ENCODE assay signal across 14 cellular contexts in genomic region chr5:170132642-170133448, GRCh38. TPM values are rescaled to one million over a fixed set of nuclear protein-coding genes. Genes with fewer than 3 reads are reported as not detected.
DNase-seq lines count a peak whose midpoint lies in the region; ATAC-seq and TF ChIP-seq lines count a peak whose summit lies in the region.
"Had no signal": no experiment of that assay in that cellular context is flagged by ENCODE, and none has a peak within 500 bp of the region (broad histone marks: within the 10 kb centered on the region; RNA-seq: fewer than 3 reads in every experiment).

No MANE protein-coding gene starts in this region.

- H2BK20ac ChIP-seq in IMR-90 (ENCODE audit: low read depth, low read length): no peak overlapping the region

- no peaks in the 10 kb centered on the region for H3K4me1 ChIP-seq in IMR-90 (ENCODE audit: control insufficient read depth, insufficient read depth, low read length)
- H3K4me1 ChIP-seq: thyroid gland had no signal

- dilution Hi-C loops in IMR-90 (cut with HindIII; ENCODE audit: low sequenced_read_pairs, unreplicated experiment): no loop called here

- H3K4me2 ChIP-seq in IMR-90 (ENCODE audit: low read depth, low read length): no peak overlapping the region
- H3K4me2 ChIP-seq: BLaER1 treated with 17β-estradiol and CSF1 and Interleukin-3, amounts not matched to agents 10 nM and 100 nM had no signal

- no peak overlapping the region for H4K8ac ChIP-seq in IMR-90 (ENCODE audit: low read depth in 2 of 2, low read length in 2 of 2)

- H3K14ac ChIP-seq in IMR-90 (replicated peaks; ENCODE audit: low read depth, low read length): no peak overlapping the region

- intact Hi-C loops in IMR-90 (cut with micrococcal nuclease): no loop called here

- peak; percentile 37 for DNase-seq in AG08396 (ENCODE audit: low spot score)
- DNase-seq in IMR-90: peak; percentile 44
- peak; percentile 13 for DNase-seq in astrocyte of the spinal cord (ENCODE audit: low read depth, low spot score)
- peak; percentile 53 for DNase-seq in iris pigment epithelial cell (ENCODE audit: low read depth)
- no peak for DNase-seq in DMS153 (lab: John Stamatoyannopoulos, UW)
- no peak for DNase-seq in activated CD4-positive, alpha-beta T cell treated with anti-CD3 and anti-CD28 coated beads for 4 hours
- no peak for DNase-seq in middle frontal gyrus (ENCODE audit: extremely low spot score, low spot score)
- DNase-seq in caudate nucleus (lab: John Stamatoyannopoulos, UW): no peak
- DNase-seq: activated CD4-positive, alpha-beta T cell treated with anti-CD3 and anti-CD28 coated beads for 48 hours; kidney; thyroid gland had no signal

- no peaks in the 10 kb centered on the region for H3K9me3 ChIP-seq in IMR-90 (ENCODE audit: control insufficient read depth, insufficient read depth, low read length)
- H3K9me3 ChIP-seq: thyroid gland had no signal

- peak; percentile 46; the same call in 1 of the 2 replicates for ATAC-seq in IMR-90 (ENCODE audit: low read depth)

- WGBS in IMR-90 (ENCODE audit: extremely low coverage in 2 of 2, insufficient read length in 1 of 2), 2 experiments: no CpG with 5 or more reads among the region's 5 CpGs

- H3K36me3 ChIP-seq in IMR-90 (ENCODE audit: control insufficient read depth, insufficient read depth, low read length): no peaks in the 10 kb centered on the region
- H3K36me3 ChIP-seq: BLaER1 treated with 17β-estradiol and CSF1 and Interleukin-3, amounts not matched to agents 10 nM and 100 nM; thyroid gland had no signal

- no peak overlapping the region for H2BK5ac ChIP-seq in IMR-90 (ENCODE audit: low read depth, low read length, poor library complexity, severe bottlenecking)

- H3K27ac ChIP-seq in IMR-90 (ENCODE audit: insufficient read depth, low read length): no peak overlapping the region
- H3K27ac ChIP-seq in caudate nucleus (ENCODE audit: low read depth, low read length): no peak overlapping the region
- H3K27ac ChIP-seq: BLaER1 treated with 17β-estradiol and CSF1 and Interleukin-3, amounts not matched to agents 10 nM and 100 nM; SK-N-MC; thyroid gland had no signal

- CTCF ChIA-PET in IMR-90 (lab: Yijun Ruan, JAX): no interaction called here

- H4K5ac ChIP-seq in IMR-90 (ENCODE audit: low read depth, low read length): no peak overlapping the region

- no peaks in the 10 kb centered on the region for H3K9me1 ChIP-seq in IMR-90 (ENCODE audit: insufficient read depth, low read length)

- H3K23ac ChIP-seq in IMR-90 (ENCODE audit: low read depth, low read length): no peak overlapping the region

- no peak overlapping the region for H3K9ac ChIP-seq in IMR-90 (ENCODE audit: low read depth, low read length)
- H3K9ac ChIP-seq: BLaER1 treated with 17β-estradiol and CSF1 and Interleukin-3, amounts not matched to agents 10 nM and 100 nM had no signal

- no peak overlapping the region for H2AK9ac ChIP-seq in IMR-90 (replicated peaks; ENCODE audit: low read depth, low read length, poor library complexity)

- no peak overlapping the region for H2AK5ac ChIP-seq in IMR-90 (ENCODE audit: low read depth, low read length)

- no peak for TF ChIP-seq RAD21 in IMR-90 (IDR thresholded peaks at IDR 0.05; ENCODE audit: low read length)

- no peaks in the 10 kb centered on the region for H4K20me1 ChIP-seq in IMR-90 (ENCODE audit: insufficient read depth, low read length)
- H4K20me1 ChIP-seq: BLaER1 treated with 17β-estradiol and CSF1 and Interleukin-3, amounts not matched to agents 10 nM and 100 nM had no signal

- BruUV-seq in IMR-90 (replicated peaks; lab: Mats Ljungman, UMichigan): no TSS peak

- H2BK15ac ChIP-seq in IMR-90 (ENCODE audit: low read depth, low read length): no peak overlapping the region

- in situ Hi-C loops in IMR-90 (cut with MboI; ENCODE audit: low sequenced_read_pairs): no loop called here
- in situ Hi-C loops in astrocyte of the spinal cord (cut with HindIII; ENCODE audit: low sequenced_read_pairs): no loop called here

- no peak overlapping the region for H3K4ac ChIP-seq in IMR-90 (ENCODE audit: low read depth, low read length)

- no peak overlapping the region for H3K4me3 ChIP-seq in IMR-90 (ENCODE audit: insufficient read depth, low read depth, low read length)
- H3K4me3 ChIP-seq in astrocyte of the spinal cord (ENCODE audit: low read depth, low read length): no peak overlapping the region
- H3K4me3 ChIP-seq: BLaER1 treated with 17β-estradiol and CSF1 and Interleukin-3, amounts not matched to agents 10 nM and 100 nM; SK-N-MC; thyroid gland had no signal

- no peaks in the 10 kb centered on the region for H3K79me1 ChIP-seq in IMR-90 (ENCODE audit: low read depth in 1 of 2, low read length in 2 of 2)

- H3K56ac ChIP-seq in IMR-90 (ENCODE audit: extremely low read depth, insufficient read depth, low read length): no peak overlapping the region

- H2AFZ ChIP-seq in IMR-90 (replicated peaks; ENCODE audit: low read length, poor library complexity): no peak overlapping the region

- POLR2A ChIA-PET in IMR-90 (lab: Charles Lee; ENCODE audit: unreplicated experiment): no interaction called here

- no peak for TF ChIP-seq CTCF in IMR-90 (conservative IDR thresholded peaks at IDR 0.05; ENCODE audit: low read depth, low read length)
- no peak for TF ChIP-seq CTCF in astrocyte of the spinal cord (IDR thresholded peaks at IDR 0.05; ENCODE audit: low read depth, low read length)

- H3K27me3 ChIP-seq in IMR-90 (ENCODE audit: control insufficient read depth, insufficient read depth, low read length): no peaks in the 10 kb centered on the region
- H3K27me3 ChIP-seq: BLaER1 treated with 17β-estradiol and CSF1 and Interleukin-3, amounts not matched to agents 10 nM and 100 nM; thyroid gland had no signal

- no peak overlapping the region for H3K18ac ChIP-seq in IMR-90 (ENCODE audit: low read depth, low read length)

- TF ChIP-seq POLR2A in IMR-90 (IDR thresholded peaks at IDR 0.05; ENCODE audit: low read depth, low read length): no peak

- H2BK120ac ChIP-seq in IMR-90 (ENCODE audit: low read depth, low read length): no peak overlapping the region

- H4K91ac ChIP-seq in IMR-90 (ENCODE audit: insufficient read depth, low read depth, low read length): no peak overlapping the region

TF ChIP-seq in IMR-90, 13 proteins besides CTCF, POLR2A, EP300 and RAD21:
- TF ChIP-seq CHD1 (IDR thresholded peaks at IDR 0.05; ENCODE audit: low read depth, low read length) (no peak), RFX5 (IDR thresholded peaks at IDR 0.05; ENCODE audit: low read depth, low read length) (no peak), RCOR1 (IDR thresholded peaks at IDR 0.05; ENCODE audit: insufficient replicate concordance, low read length) (no peak), FOS (IDR thresholded peaks at IDR 0.05; ENCODE audit: low read depth, low read length) (no peak), CEBPB (IDR thresholded peaks at IDR 0.05; ENCODE audit: low read depth, low read length) (no peak), MAFK (IDR thresholded peaks at IDR 0.05; ENCODE audit: low read depth, low read length) (no peak), NFE2L2 (IDR thresholded peaks at IDR 0.05; ENCODE audit: low read depth, low read length) (no peak), MAZ (IDR thresholded peaks at IDR 0.05; ENCODE audit: borderline replicate concordance, low read depth, low read length) (no peak), SMC3 (IDR thresholded peaks at IDR 0.05; ENCODE audit: low read depth, low read length) (no peak), BHLHE40 (IDR thresholded peaks at IDR 0.05; ENCODE audit: low read depth, low read length) (no peak), MXI1 (IDR thresholded peaks at IDR 0.05; ENCODE audit: borderline replicate concordance, low read depth, low read length) (no peak)
- TF ChIP-seq, protein P1, sequence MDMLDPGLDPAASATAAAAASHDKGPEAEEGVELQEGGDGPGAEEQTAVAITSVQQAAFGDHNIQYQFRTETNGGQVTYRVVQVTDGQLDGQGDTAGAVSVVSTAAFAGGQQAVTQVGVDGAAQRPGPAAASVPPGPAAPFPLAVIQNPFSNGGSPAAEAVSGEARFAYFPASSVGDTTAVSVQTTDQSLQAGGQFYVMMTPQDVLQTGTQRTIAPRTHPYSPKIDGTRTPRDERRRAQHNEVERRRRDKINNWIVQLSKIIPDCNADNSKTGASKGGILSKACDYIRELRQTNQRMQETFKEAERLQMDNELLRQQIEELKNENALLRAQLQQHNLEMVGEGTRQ (IDR thresholded peaks at IDR 0.05; ENCODE audit: low read depth, low read length): no peak

RNA-seq across cellular contexts. Expression of gene FOXI1, which starts 27.1 kb away (rescaled TPM):
- not detected in 2 replicates for total RNA-seq in IMR-90 (2012; rRNA removed)
- polyA plus RNA-seq in IMR-90 (2012; rRNA removed): not detected in 2 replicates
- polyA plus RNA-seq in IMR-90 (2012; cell fraction: cytosol; rRNA removed): not detected in 2 replicates
- not detected in 2 replicates for polyA plus RNA-seq in IMR-90 (2012; cell fraction: nucleus; rRNA removed; ENCODE audit: low replicate concordance)
- total RNA-seq: omental fat pad, thyroid gland had no signal

Comparison
In these comparisons a context has a peak if more than half of its experiments do, and no peak if none do; other contexts are left out.
1. DNase-seq: peak in AG08396 (single experiment), IMR-90 (single experiment), astrocyte of the spinal cord (single experiment) and iris pigment epithelial cell (single experiment); none in DMS153 (single experiment), activated CD4-positive, alpha-beta T cell treated with anti-CD3 and anti-CD28 coated beads for 4 hours (0 of 2), middle frontal gyrus (single experiment) and caudate nucleus (0 of 61).